Comparison of ENCODE assay signal across 11 cellular contexts in genomic region chr10:119896937-119897336, GRCh38. TPM values are rescaled to one million over a fixed set of nuclear protein-coding genes. Genes with fewer than 3 reads are reported as not detected.
DNase-seq lines count a peak whose midpoint lies in the region; ATAC-seq and TF ChIP-seq lines count a peak whose summit lies in the region.
"Had no signal": no experiment of that assay in that cellular context is flagged by ENCODE, and none has a peak within 500 bp of the region (broad histone marks: within the 10 kb centered on the region; RNA-seq: fewer than 3 reads in every experiment).

No MANE protein-coding gene starts in this region.

- H3K4me3 Mint-ChIP-seq in CD8-positive, alpha-beta T cell = no peak overlapping the region

- no peaks in the 10 kb centered on the region for H3K27me3 ChIP-seq in CD8-positive, alpha-beta T cell (ENCODE audit: insufficient read depth, low read length)
- H3K27me3 ChIP-seq in RWPE2 (ENCODE audit: insufficient read depth, poor library complexity, severe bottlenecking) (no peaks in the 10 kb centered on the region), ovary (no peaks in the 10 kb centered on the region)

- peaks cover 6% of the 10 kb centered on the region; the same call in 1 of the 2 replicates for H4K20me1 ChIP-seq in OCI-LY7 (ENCODE audit: insufficient read depth, low read length)

- peak overlapping the region; percentile 2 for H3K27ac Mint-ChIP-seq in CD8-positive, alpha-beta T cell

- BruUV-seq in OCI-LY7 (replicated peaks; lab: Mats Ljungman, UMichigan) = no TSS peak

- peaks cover 65% of the 10 kb centered on the region for H3K4me1 Mint-ChIP-seq in CD8-positive, alpha-beta T cell (ENCODE audit: low read depth)

- H3K9me2 ChIP-seq in OCI-LY7 (ENCODE audit: insufficient read depth, low read length) = no peaks in the 10 kb centered on the region

- 28 to 32% (median 28%) methylated on average over 4 of the region's 4 CpGs for WGBS in ovary, 3 donors

- TF ChIP-seq POLR2A in ovary (IDR thresholded peaks at IDR 0.05) = no peak

- no peak for TF ChIP-seq EP300 in ovary (IDR thresholded peaks at IDR 0.05)

- intact Hi-C loops in CD8-positive, alpha-beta T cell (cut with DNase I, micrococcal nuclease) = loop anchor here in 1 of 2 experiments (10.0 kb wide), 2 partner anchors 1202 to 1852 kb away; partner anchors contain the start of gene RAB11FIP2
- intact Hi-C loops in Right ventricle myocardium inferior (cut with DNase I) = no loop called here
- intact Hi-C loops in ovary (cut with DNase I) = loop anchor here in 1 of 4 donors (10.0 kb wide), 2 partner anchors 212 to 1142 kb away; partner anchors contain the start of gene CACUL1
- intact Hi-C loops in OCI-LY7 (cut with micrococcal nuclease; ENCODE audit: unreplicated experiment) = no loop called here

- no peak for ATAC-seq in CD8-positive, alpha-beta T cell
- ATAC-seq in RWPE2 (ENCODE audit: low read depth) = no peak
- ATAC-seq in Right ventricle myocardium inferior = peak; percentile 51

- H2AFZ ChIP-seq in OCI-LY7 (ENCODE audit: low read length) = no peak overlapping the region

- no peak overlapping the region for H3K4me3 ChIP-seq in CD8-positive, alpha-beta T cell (ENCODE audit: low read depth, low read length)
- H3K4me3 ChIP-seq in RWPE2 (ENCODE audit: severe bottlenecking) = no peak overlapping the region
- no peak overlapping the region for H3K4me3 ChIP-seq in ovary
- H3K4me3 ChIP-seq in OCI-LY7 (ENCODE audit: low read depth, low read length, poor library complexity, severe bottlenecking) = no peak overlapping the region

- peaks cover 86% of the 10 kb centered on the region for H3K79me2 ChIP-seq in OCI-LY7 (ENCODE audit: insufficient read depth, low read depth, low read length)

- H3K36me3 ChIP-seq in CD8-positive, alpha-beta T cell (ENCODE audit: insufficient read depth, low read length) = peaks cover 6% of the 10 kb centered on the region
- peaks cover 52% of the 10 kb centered on the region for H3K36me3 ChIP-seq in RWPE2 (ENCODE audit: low read depth)
- no peaks in the 10 kb centered on the region for H3K36me3 ChIP-seq in ovary
- peaks cover 48% of the 10 kb centered on the region for H3K36me3 ChIP-seq in OCI-LY7 (ENCODE audit: insufficient read depth, low read length)

- H3K9me3 ChIP-seq in CD8-positive, alpha-beta T cell (ENCODE audit: low read length) = no peaks in the 10 kb centered on the region
- H3K9me3 ChIP-seq in RWPE2 (ENCODE audit: severe bottlenecking) (no peaks in the 10 kb centered on the region), ovary (no peaks in the 10 kb centered on the region), OCI-LY7 (ENCODE audit: low read length) (no peaks in the 10 kb centered on the region)

- no peak for TF ChIP-seq CTCF in CD8-positive, alpha-beta T cell (IDR thresholded peaks at IDR 0.05)
- no peak for TF ChIP-seq CTCF in RWPE2 (IDR thresholded peaks at IDR 0.05; ENCODE audit: poor library complexity, severe bottlenecking)
- no peak for TF ChIP-seq CTCF in ovary (IDR thresholded peaks at IDR 0.05)
- no peak for TF ChIP-seq CTCF in OCI-LY7 (conservative IDR thresholded peaks at IDR 0.05; ENCODE audit: low read length)

- no peak for DNase-seq in CD8-positive, alpha-beta T cell
- DNase-seq in RWPE2 (ENCODE audit: low spot score) = no peak
- peak; percentile 79 for DNase-seq in Right ventricle myocardium inferior (ENCODE audit: missing footprints)
- DNase-seq in ovary = peak; percentile 52 to 82 (median 68)
- no peak for DNase-seq in OCI-LY7 (ENCODE audit: low spot score)
- DNase-seq in activated CD8-positive, alpha-beta memory T cell treated with anti-CD3 and anti-CD28 coated beads, Interleukin-2, amount 50 U/mL, for 48 hours = no peak
- DNase-seq in activated naive CD4-positive, alpha-beta T cell treated with Interleukin-2 at 50 U/mL for 16 hours = no peak
- no peak for DNase-seq in NCI-H2196 (lab: John Stamatoyannopoulos, UW; ENCODE audit: unreplicated experiment)
- DNase-seq: activated CD4-positive, alpha-beta T cell treated with anti-CD3 and anti-CD28 coated beads for 1 hour; cerebellar nuclear complex; NCI-H526 had no signal

- POLR2A ChIA-PET in CD8-positive, alpha-beta T cell (lab: Charles Lee) = interaction anchor here (1.3 kb wide), 1 partner anchor 23 kb away, joined by 6 read pairs; the partner anchor contains the start of gene MCMBP
- POLR2A ChIA-PET in OCI-LY7 (lab: Charles Lee) = interaction anchor here (0.7 to 1.5 kb wide), 3 partner anchors 9 to 170 kb away, joined by 3 to 6 read pairs (median 3); no protein-coding TSS in a partner anchor

- H3K27me3 Mint-ChIP-seq in CD8-positive, alpha-beta T cell (ENCODE audit: low read depth) = no peaks in the 10 kb centered on the region

- H3K4me1 ChIP-seq in CD8-positive, alpha-beta T cell (ENCODE audit: insufficient read depth, low read length) = peaks cover 14% of the 10 kb centered on the region
- H3K4me1 ChIP-seq in RWPE2 (ENCODE audit: insufficient read depth, poor library complexity, severe bottlenecking) (peaks cover 17% of the 10 kb centered on the region), ovary (ENCODE audit: insufficient read depth) (peaks cover 19% of the 10 kb centered on the region), OCI-LY7 (ENCODE audit: insufficient read depth, low read length, poor library complexity, severe bottlenecking) (peaks cover 12% of the 10 kb centered on the region)

- H3K36me3 Mint-ChIP-seq in CD8-positive, alpha-beta T cell = peaks cover 30% of the 10 kb centered on the region

- CTCF ChIA-PET in CD8-positive, alpha-beta T cell (lab: Charles Lee) = interaction anchor here (0.9 kb wide), 1 partner anchor 147 kb away, joined by 4 read pairs; no protein-coding TSS in a partner anchor
- CTCF ChIA-PET in OCI-LY7 (lab: Charles Lee; ENCODE audit: unreplicated experiment) = no interaction called here

- H3K27ac ChIP-seq in CD8-positive, alpha-beta T cell (ENCODE audit: low read depth, low read length) = no peak overlapping the region
- H3K27ac ChIP-seq in RWPE2 (ENCODE audit: poor library complexity, severe bottlenecking) (peak overlapping the region; percentile 23), ovary (peak overlapping the region in 1 of 2 donors; percentile 11), OCI-LY7 (ENCODE audit: low read depth, low read length, poor library complexity, severe bottlenecking) (no peak overlapping the region)

- H3K4me2 ChIP-seq in OCI-LY7 (ENCODE audit: low read length) = no peak overlapping the region

- H3K9me3 Mint-ChIP-seq in CD8-positive, alpha-beta T cell = no peaks in the 10 kb centered on the region

RNA-seq across cellular contexts. Expression of gene SEC23IP, which starts 4.4 kb away (rescaled TPM):
- 10 to 100 TPM; 16.2 to 19.8 TPM for total RNA-seq in CD8-positive, alpha-beta T cell
- 23.5 TPM for total RNA-seq in Right ventricle myocardium inferior
- 10 to 100 TPM; 16.0 to 58.0 (median 51.9) TPM for total RNA-seq in ovary
- polyA plus RNA-seq in ovary = 10 to 100 TPM; 11.5 to 37.1 TPM
- 19.9 and 21.4 TPM in 2 replicates for total RNA-seq in OCI-LY7 (2014; rRNA removed; shearing (Covaris generic))
- total RNA-seq in OCI-LY7 (2022) = 60.3 and 61.3 TPM in 2 replicates

RNA-seq across cellular contexts. Expression of gene MCMBP, which starts 24.3 kb away (rescaled TPM):
- 10 to 100 TPM; 21.0 to 21.2 TPM for total RNA-seq in CD8-positive, alpha-beta T cell
- total RNA-seq in Right ventricle myocardium inferior (30.5 TPM), ovary (10 to 100 TPM; 36.2 to 61.0 (median 52.5) TPM), OCI-LY7 (2022) (77.5 and 78.1 TPM in 2 replicates)
- polyA plus RNA-seq in ovary = 10 to 100 TPM; 31.7 to 50.6 TPM
- 49.9 and 53.8 TPM in 2 replicates for total RNA-seq in OCI-LY7 (2014; rRNA removed; shearing (Covaris generic))

Comparison
In these comparisons a context has a peak if more than half of its experiments do, and no peak if none do; other contexts are left out.
1. DNase-seq: peak in Right ventricle myocardium inferior (single experiment) and ovary (5 of 5); none in CD8-positive, alpha-beta T cell (0 of 7), RWPE2 (single experiment), OCI-LY7 (single experiment), activated CD8-positive, alpha-beta memory T cell treated with anti-CD3 and anti-CD28 coated beads, Interleukin-2, amount 50 U/mL, for 48 hours (single experiment), activated naive CD4-positive, alpha-beta T cell treated with Interleukin-2 at 50 U/mL for 16 hours (single experiment) and NCI-H2196 (single experiment).